1 cellular context compared by ENCODE assay signal in genomic region chr1:21338568-21339401, GRCh38.
TF ChIP-seq lines count a peak whose summit lies in the region.

No MANE protein-coding gene starts in this region.

TF ChIP-seq in HEK293, 187 proteins besides CTCF, POLR2A, EP300 and RAD21 (continued from another document):
- TF ChIP-seq REST (tag by site-specific recombination; IDR thresholded peaks at IDR 0.05) (no peak), ZNF639 (tag by site-specific recombination; IDR thresholded peaks at IDR 0.05) (0 out of 2 replicates have a peak, but pooled peaks have one; percentile 37), KLF7 (tag by site-specific recombination; IDR thresholded peaks at IDR 0.05; ENCODE audit: borderline replicate concordance) (peak; percentile 57; the same call in 1 of the 2 replicates), ZNF629 (tag by site-specific recombination; IDR thresholded peaks at IDR 0.05) (peak; percentile 48; the same call in 1 of the 2 replicates), YY2 (tag by site-specific recombination; IDR thresholded peaks at IDR 0.05) (no peak), ZNF76 (tag by site-specific recombination; IDR thresholded peaks at IDR 0.05; ENCODE audit: borderline replicate concordance, low read depth) (peak; percentile 85)
